1 cellular context compared by ENCODE assay signal in the genomic region with DNA sequence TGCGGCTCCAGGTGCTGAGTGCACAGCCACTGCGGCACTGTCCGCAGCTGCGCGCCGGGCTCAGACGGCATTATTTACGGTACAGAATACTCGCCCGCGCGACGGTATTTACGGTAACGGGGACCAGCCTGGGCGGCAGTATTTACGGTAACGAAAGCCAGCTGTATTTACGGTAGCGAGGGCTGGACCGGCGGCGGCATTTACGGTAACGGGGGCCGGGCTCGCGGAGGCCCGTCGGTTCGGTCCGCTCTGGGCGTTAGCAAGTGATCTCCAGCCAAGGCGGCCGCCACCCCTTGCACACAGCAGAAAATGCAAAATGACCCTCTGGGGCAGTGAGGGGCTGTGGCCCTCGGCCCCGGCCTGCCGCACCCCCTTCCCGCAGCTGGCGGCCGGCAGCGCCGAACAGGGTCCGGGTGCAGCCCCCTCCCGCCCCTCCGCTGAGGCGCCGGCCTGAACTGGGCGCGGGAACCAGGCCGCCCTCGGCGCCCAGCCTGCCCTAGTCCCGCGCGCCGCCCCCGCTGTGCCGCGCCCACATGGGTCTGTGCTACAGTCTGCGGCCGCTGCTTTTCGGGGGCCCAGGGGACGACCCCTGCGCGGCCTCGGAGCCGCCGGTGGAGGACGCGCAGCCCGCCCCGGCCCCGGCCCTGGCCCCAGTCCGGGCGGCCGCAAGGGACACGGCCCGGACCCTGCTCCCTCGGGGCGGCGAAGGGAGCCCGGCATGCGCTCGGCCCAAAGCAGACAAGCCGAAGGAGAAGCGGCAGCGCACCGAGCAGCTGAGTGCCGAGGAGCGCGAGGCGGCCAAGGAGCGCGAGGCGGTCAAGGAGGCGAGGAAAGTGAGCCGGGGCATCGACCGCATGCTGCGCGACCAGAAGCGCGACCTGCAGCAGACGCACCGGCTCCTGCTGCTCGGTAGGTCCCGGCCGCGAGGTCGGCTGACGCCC.
TF ChIP-seq lines count a peak whose summit lies in the region.

A gene (plus strand): TSS at position 234 of the 941 bp plus-strand sequence. CDS start 300 bp downstream, at position 534.

TF ChIP-seq in K562, 482 proteins besides CTCF, POLR2A, EP300 and RAD21 (continued from another document):
- TF ChIP-seq, protein P1, sequence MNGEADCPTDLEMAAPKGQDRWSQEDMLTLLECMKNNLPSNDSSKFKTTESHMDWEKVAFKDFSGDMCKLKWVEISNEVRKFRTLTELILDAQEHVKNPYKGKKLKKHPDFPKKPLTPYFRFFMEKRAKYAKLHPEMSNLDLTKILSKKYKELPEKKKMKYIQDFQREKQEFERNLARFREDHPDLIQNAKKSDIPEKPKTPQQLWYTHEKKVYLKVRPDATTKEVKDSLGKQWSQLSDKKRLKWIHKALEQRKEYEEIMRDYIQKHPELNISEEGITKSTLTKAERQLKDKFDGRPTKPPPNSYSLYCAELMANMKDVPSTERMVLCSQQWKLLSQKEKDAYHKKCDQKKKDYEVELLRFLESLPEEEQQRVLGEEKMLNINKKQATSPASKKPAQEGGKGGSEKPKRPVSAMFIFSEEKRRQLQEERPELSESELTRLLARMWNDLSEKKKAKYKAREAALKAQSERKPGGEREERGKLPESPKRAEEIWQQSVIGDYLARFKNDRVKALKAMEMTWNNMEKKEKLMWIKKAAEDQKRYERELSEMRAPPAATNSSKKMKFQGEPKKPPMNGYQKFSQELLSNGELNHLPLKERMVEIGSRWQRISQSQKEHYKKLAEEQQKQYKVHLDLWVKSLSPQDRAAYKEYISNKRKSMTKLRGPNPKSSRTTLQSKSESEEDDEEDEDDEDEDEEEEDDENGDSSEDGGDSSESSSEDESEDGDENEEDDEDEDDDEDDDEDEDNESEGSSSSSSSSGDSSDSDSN (IDR thresholded peaks at IDR 0.05; ENCODE audit: borderline replicate concordance in 1 of 2, low read depth in 2 of 2, low read length in 2 of 2), result peak in 1 of 2 experiments; percentile 66; a peak in 2 of 4 replicates
- TF ChIP-seq ARNT (IDR thresholded peaks at IDR 0.05) (peak in 1 of 2 experiments; percentile 98; a peak in 2 of 4 replicates), XRCC5 (IDR thresholded peaks at IDR 0.05; ENCODE audit: low read depth, low read length) (0 out of 2 replicates have a peak, but pooled peaks have one; percentile 74), RCOR1 (IDR thresholded peaks at IDR 0.05; ENCODE audit: borderline replicate concordance in 1 of 2, low read depth in 2 of 2, low read length in 2 of 2) (0 out of 4 replicates have a peak, but pooled peaks of 1 of the 2 experiments have one; percentile 26)
- TF ChIP-seq, protein P2, sequence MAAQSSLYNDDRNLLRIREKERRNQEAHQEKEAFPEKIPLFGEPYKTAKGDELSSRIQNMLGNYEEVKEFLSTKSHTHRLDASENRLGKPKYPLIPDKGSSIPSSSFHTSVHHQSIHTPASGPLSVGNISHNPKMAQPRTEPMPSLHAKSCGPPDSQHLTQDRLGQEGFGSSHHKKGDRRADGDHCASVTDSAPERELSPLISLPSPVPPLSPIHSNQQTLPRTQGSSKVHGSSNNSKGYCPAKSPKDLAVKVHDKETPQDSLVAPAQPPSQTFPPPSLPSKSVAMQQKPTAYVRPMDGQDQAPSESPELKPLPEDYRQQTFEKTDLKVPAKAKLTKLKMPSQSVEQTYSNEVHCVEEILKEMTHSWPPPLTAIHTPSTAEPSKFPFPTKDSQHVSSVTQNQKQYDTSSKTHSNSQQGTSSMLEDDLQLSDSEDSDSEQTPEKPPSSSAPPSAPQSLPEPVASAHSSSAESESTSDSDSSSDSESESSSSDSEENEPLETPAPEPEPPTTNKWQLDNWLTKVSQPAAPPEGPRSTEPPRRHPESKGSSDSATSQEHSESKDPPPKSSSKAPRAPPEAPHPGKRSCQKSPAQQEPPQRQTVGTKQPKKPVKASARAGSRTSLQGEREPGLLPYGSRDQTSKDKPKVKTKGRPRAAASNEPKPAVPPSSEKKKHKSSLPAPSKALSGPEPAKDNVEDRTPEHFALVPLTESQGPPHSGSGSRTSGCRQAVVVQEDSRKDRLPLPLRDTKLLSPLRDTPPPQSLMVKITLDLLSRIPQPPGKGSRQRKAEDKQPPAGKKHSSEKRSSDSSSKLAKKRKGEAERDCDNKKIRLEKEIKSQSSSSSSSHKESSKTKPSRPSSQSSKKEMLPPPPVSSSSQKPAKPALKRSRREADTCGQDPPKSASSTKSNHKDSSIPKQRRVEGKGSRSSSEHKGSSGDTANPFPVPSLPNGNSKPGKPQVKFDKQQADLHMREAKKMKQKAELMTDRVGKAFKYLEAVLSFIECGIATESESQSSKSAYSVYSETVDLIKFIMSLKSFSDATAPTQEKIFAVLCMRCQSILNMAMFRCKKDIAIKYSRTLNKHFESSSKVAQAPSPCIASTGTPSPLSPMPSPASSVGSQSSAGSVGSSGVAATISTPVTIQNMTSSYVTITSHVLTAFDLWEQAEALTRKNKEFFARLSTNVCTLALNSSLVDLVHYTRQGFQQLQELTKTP (IDR thresholded peaks at IDR 0.05; ENCODE audit: low read depth in 1 of 2, partially characterized antibody in 2 of 2), result peak in 1 of 2 experiments; percentile 76
